8 cellular contexts compared by ENCODE assay signal in the genomic region with DNA sequence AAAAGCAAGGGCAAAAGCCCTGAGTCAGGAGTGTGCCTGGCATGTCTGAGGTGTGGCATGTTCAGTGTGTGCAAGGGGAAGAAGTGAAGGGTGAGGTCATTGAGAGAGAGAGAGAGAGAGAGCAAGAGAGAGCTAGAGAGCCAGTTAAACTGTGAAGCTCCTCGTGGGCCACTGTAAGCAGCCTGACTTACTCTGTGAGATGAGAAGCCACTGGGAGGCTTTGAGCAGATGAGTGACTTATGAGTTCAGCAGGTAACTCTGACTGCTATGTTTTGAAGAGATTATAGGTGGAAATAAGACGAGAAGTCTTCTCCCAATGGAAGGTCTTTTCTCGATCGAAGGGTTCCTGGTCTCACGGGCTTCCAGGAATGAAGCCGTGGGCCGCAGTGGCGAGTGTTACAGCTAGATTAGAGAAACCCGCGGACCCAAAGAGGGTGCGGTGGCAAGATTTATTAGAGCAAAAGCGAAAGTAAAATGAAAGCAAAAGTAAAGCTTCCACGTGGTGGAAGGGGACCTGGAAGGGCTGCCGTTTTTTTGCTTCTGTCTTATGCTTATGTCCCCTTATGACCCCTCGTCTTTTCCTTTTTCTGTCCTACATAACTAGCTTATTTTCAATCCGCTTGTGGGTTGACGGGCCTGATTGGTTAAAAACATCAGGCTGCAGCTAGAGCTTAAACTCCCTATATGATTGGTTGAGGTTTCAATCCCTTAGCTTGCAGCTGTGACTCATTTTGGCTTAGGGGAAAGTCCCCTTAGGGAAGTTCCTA.
DNase-seq lines count a peak whose midpoint lies in the region; ATAC-seq and TF ChIP-seq lines count a peak whose summit lies in the region.

No MANE protein-coding gene starts in this region.

- intact Hi-C loops in left colon (cut with DNase I, micrococcal nuclease), result no loop called here

- peak overlapping the region; percentile 87 for H3K27ac ChIP-seq in BLaER1
- H3K27ac ChIP-seq in OCI-LY1 (ENCODE audit: low read depth, low read length, poor library complexity, severe bottlenecking), result no peak overlapping the region

- H3K4me3 ChIP-seq in BLaER1 (peak overlapping the region; percentile 66), OCI-LY1 (ENCODE audit: low read depth, low read length, poor library complexity, severe bottlenecking) (peak overlapping the region; percentile 53)

- peaks cover 13% of the 10 kb centered on the region; the same call in 1 of the 2 replicates for H3K4me1 ChIP-seq in BLaER1
- H3K4me1 ChIP-seq in OCI-LY1 (ENCODE audit: insufficient read depth, low read length, severe bottlenecking), result peaks cover 15% of the 10 kb centered on the region

- no peaks in the 10 kb centered on the region for H4K20me1 ChIP-seq in BLaER1
- no peaks in the 10 kb centered on the region for H4K20me1 ChIP-seq in OCI-LY1 (ENCODE audit: insufficient read depth, low read length)

- H3F3A ChIP-seq in OCI-LY1 (ENCODE audit: insufficient read depth, low read length), result no peaks in the 10 kb centered on the region

- H3K4me2 ChIP-seq in BLaER1 (peak overlapping the region; percentile 78), OCI-LY1 (ENCODE audit: low read length) (peak overlapping the region; percentile 82)

- peak overlapping the region; percentile 81 for H3K9ac ChIP-seq in BLaER1
- H3K9ac ChIP-seq in OCI-LY1 (ENCODE audit: low read length), result peak overlapping the region; percentile 60

- H3K36me3 ChIP-seq in BLaER1 (no peaks in the 10 kb centered on the region), OCI-LY1 (ENCODE audit: insufficient read depth, low read length) (no peaks in the 10 kb centered on the region; the same call in 1 of the 2 replicates)

- peak overlapping the region; percentile 39 for H2AFZ ChIP-seq in OCI-LY1 (ENCODE audit: low read length)

- no peaks in the 10 kb centered on the region for H3K9me3 Mint-ChIP-seq in activated T-cell treated with anti-CD3 and anti-CD28 coated beads, Interleukin-2, amount 50 U/mL, for 24 hours

- peaks cover 3% of the 10 kb centered on the region for H3K27me3 Mint-ChIP-seq in activated T-cell treated with anti-CD3 and anti-CD28 coated beads, Interleukin-2, amount 50 U/mL, for 24 hours

- peaks cover 13% of the 10 kb centered on the region for H3K4me1 Mint-ChIP-seq in activated T-cell treated with anti-CD3 and anti-CD28 coated beads, Interleukin-2, amount 50 U/mL, for 24 hours (ENCODE audit: low read depth)

- no peak for TF ChIP-seq CTCF in OCI-LY1 (IDR thresholded peaks at IDR 0.05; ENCODE audit: low read length)

- H3K27me3 ChIP-seq in BLaER1, result no peaks in the 10 kb centered on the region
- H3K27me3 ChIP-seq in OCI-LY1 (ENCODE audit: insufficient read depth, low read length), result no peaks in the 10 kb centered on the region

- no peaks in the 10 kb centered on the region for H3K36me3 Mint-ChIP-seq in activated T-cell treated with anti-CD3 and anti-CD28 coated beads, Interleukin-2, amount 50 U/mL, for 24 hours (ENCODE audit: low read depth)

- DNase-seq in activated T-cell treated with anti-CD3 and anti-CD28 coated beads, Interleukin-2, amount 50 U/mL, for 24 hours, result peak; percentile 75
- peak; percentile 32 for DNase-seq in left colon
- peak; percentile 50 for DNase-seq in stimulated activated CD8-positive, alpha-beta memory T cell treated with anti-CD3 and anti-CD28 coated beads, Interleukin-4, amount 100 ng/mL, for 48 hours
- DNase-seq in amniotic stem cell (lab: John Stamatoyannopoulos, UW), result no peak

- H3K9me3 ChIP-seq in BLaER1 (peaks cover 5% of the 10 kb centered on the region; the same call in 1 of the 2 replicates), OCI-LY1 (ENCODE audit: low read length) (no peaks in the 10 kb centered on the region)

- H3K79me2 ChIP-seq in OCI-LY1 (ENCODE audit: insufficient read depth, low read length), result no peaks in the 10 kb centered on the region

- H3K4me3 Mint-ChIP-seq in activated T-cell treated with anti-CD3 and anti-CD28 coated beads, Interleukin-2, amount 50 U/mL, for 24 hours, result no peak overlapping the region

- H3K27ac Mint-ChIP-seq in activated T-cell treated with anti-CD3 and anti-CD28 coated beads, Interleukin-2, amount 50 U/mL, for 24 hours, result no peak overlapping the region

- H3K9me2 ChIP-seq in OCI-LY1 (ENCODE audit: low read depth, low read length), result no peaks in the 10 kb centered on the region

- ATAC-seq in GM19035 (IDR thresholded peaks at IDR 0.05; ENCODE audit: unreplicated experiment) (peak; percentile 84), HG03135 (IDR thresholded peaks at IDR 0.05; ENCODE audit: unreplicated experiment) (peak; percentile 89), left colon (peak; percentile 87)
